In genomic region chr16:67845291-67846062, GRCh38 we compare ENCODE assay signal across 8 cellular contexts. TPM values are rescaled to one million over a fixed set of nuclear protein-coding genes. Genes with fewer than 3 reads are reported as not detected.
A peak's percentile ranks its signal among the peaks of the same experiment; 100 is the strongest.
DNase-seq lines count a peak whose midpoint lies in the region; ATAC-seq and TF ChIP-seq lines count a peak whose summit lies in the region.

No MANE protein-coding gene starts in this region.

- ATAC-seq in natural killer cell (no peak), HG03097 (IDR thresholded peaks at IDR 0.05; ENCODE audit: low FRiP score, unreplicated experiment) (no peak)

- H3K27ac Mint-ChIP-seq in CD14-positive monocyte: peak overlapping the region; percentile 82 to 94 (median 84)
- peak overlapping the region; percentile 86 to 89 for H3K27ac Mint-ChIP-seq in natural killer cell

- TF ChIP-seq CTCF in CD14-positive monocyte (IDR thresholded peaks at IDR 0.05) (no peak), natural killer cell (IDR thresholded peaks at IDR 0.05) (no peak)

- H3K4me3 Mint-ChIP-seq in CD14-positive monocyte (peak overlapping the region; percentile 82 to 93), natural killer cell (peak overlapping the region; percentile 84)

- peaks cover 0 to 3% (median 0%) of the 10 kb centered on the region in 7 donors for H3K9me3 Mint-ChIP-seq in CD14-positive monocyte
- H3K9me3 Mint-ChIP-seq in natural killer cell: no peaks in the 10 kb centered on the region

- H3K27me3 Mint-ChIP-seq in CD14-positive monocyte (ENCODE audit: low read depth in 3 of 3) (peaks cover 0 to 1% (median 1%) of the 10 kb centered on the region in 3 donors), natural killer cell (ENCODE audit: low read depth in 2 of 2) (no peaks in the 10 kb centered on the region)

- H3K4me1 Mint-ChIP-seq in CD14-positive monocyte: peaks cover 52% of the 10 kb centered on the region
- peaks cover 39 to 43% of the 10 kb centered on the region in 2 donors for H3K4me1 Mint-ChIP-seq in natural killer cell

- H3K9me3 ChIP-seq in KOPT-K1 (ENCODE audit: insufficient read depth, low read length, poor library complexity, severe bottlenecking): no peaks in the 10 kb centered on the region

- H3K36me3 Mint-ChIP-seq in CD14-positive monocyte (peaks cover 4 to 5% of the 10 kb centered on the region in 2 donors), natural killer cell (no peaks in the 10 kb centered on the region)

- H3K36me3 ChIP-seq in KOPT-K1 (ENCODE audit: insufficient read depth, low read length): peaks cover 25% of the 10 kb centered on the region

- H3K27ac ChIP-seq in KOPT-K1 (ENCODE audit: low read depth, low read length, poor library complexity, severe bottlenecking): peak overlapping the region; percentile 93
- H3K27ac ChIP-seq in caudate nucleus (ENCODE audit: low read depth, low read length): peak overlapping the region; percentile 99

- DNase-seq in CD14-positive monocyte (ENCODE audit: low spot score) (no peak), caudate nucleus (lab: John Stamatoyannopoulos, UW) (no peak), natural killer cell (no peak), NCI-H1436 (lab: John Stamatoyannopoulos, UW) (no peak), cerebellum (ENCODE audit: low spot score) (no peak), COLO668 (lab: John Stamatoyannopoulos, UW; ENCODE audit: unreplicated experiment) (no peak)

- intact Hi-C loops in CD14-positive monocyte (cut with micrococcal nuclease): loop anchor here (1.0 to 10.0 kb wide), 4 partner anchors 12 to 181 kb away; partner anchors contain the start of genes ACD (in 1 of the 2), C16orf86 (in 1 of the 2), EDC4 (in 1 of the 2) and ENKD1 (in 1 of the 2)
- intact Hi-C loops in natural killer cell (cut with micrococcal nuclease): loop anchor here (1.0 to 2.0 kb wide), 4 partner anchors 13 to 48 kb away; partner anchors contain the start of genes EDC4, PSKH1, RANBP10 and TSNAXIP1

RNA-seq across cellular contexts. Expression of gene NUTF2, which starts 1.3 kb away (rescaled TPM):
- polyA plus RNA-seq in CD14-positive monocyte: 100 to 1,000 TPM in 1 of 2 donors, 10 to 100 TPM in 1; 90.3 to 104 TPM
- total RNA-seq in natural killer cell (10 to 100 TPM; 43.2 to 47.1 (median 43.3) TPM), cerebellum (83.3 TPM)

RNA-seq across cellular contexts. Expression of gene CENPT, which starts 2.0 kb away (rescaled TPM):
- 10 to 100 TPM in 1 of 2 donors, 1 to 10 TPM in 1; 8.3 to 12.4 TPM for polyA plus RNA-seq in CD14-positive monocyte
- total RNA-seq in natural killer cell (10 to 100 TPM; 68.6 to 81.3 (median 78.9) TPM), cerebellum (25.0 TPM)

RNA-seq across cellular contexts. Expression of gene THAP11, which starts 3.4 kb away (rescaled TPM):
- polyA plus RNA-seq in CD14-positive monocyte: 10 to 100 TPM; 52.5 to 84.2 TPM
- total RNA-seq in natural killer cell: 10 to 100 TPM; 25.5 to 35.8 (median 30.3) TPM
- total RNA-seq in cerebellum: 17.4 TPM

RNA-seq across cellular contexts. Expression of gene EDC4, which starts 27.4 kb away (rescaled TPM):
- 10 to 100 TPM; 13.7 to 18.2 TPM for polyA plus RNA-seq in CD14-positive monocyte
- 100 to 1,000 TPM in 2 of 3 donors, 10 to 100 TPM in 1; 91.9 to 111 (median 105) TPM for total RNA-seq in natural killer cell
- total RNA-seq in cerebellum: 38.7 TPM

RNA-seq across cellular contexts. Expression of gene TSNAXIP1, which starts 38.8 kb away (rescaled TPM):
- not detected for polyA plus RNA-seq in CD14-positive monocyte
- total RNA-seq in natural killer cell: under 1 TPM in 2 of 3 donors, not detected in 1; 0.15 to 0.68 TPM
- 4.1 TPM for total RNA-seq in cerebellum
